ENCODE assay signal across 9 cellular contexts in genomic region chr12:57583008-57583831, GRCh38. TPM values are rescaled to one million over a fixed set of nuclear protein-coding genes. Genes with fewer than 3 reads are reported as not detected.
DNase-seq lines count a peak whose midpoint lies in the region; ATAC-seq and TF ChIP-seq lines count a peak whose summit lies in the region.
"Had no signal": no experiment of that assay in that cellular context is flagged by ENCODE, and none has a peak within 500 bp of the region (broad histone marks: within the 10 kb centered on the region; RNA-seq: fewer than 3 reads in every experiment).

No MANE protein-coding gene starts in this region.

- ATAC-seq in GM19463 (IDR thresholded peaks at IDR 0.05; ENCODE audit: unreplicated experiment) (peak; percentile 98), HG03521 (IDR thresholded peaks at IDR 0.05; ENCODE audit: unreplicated experiment) (peak; percentile 94), lung (ENCODE audit: insufficient read depth, low FRiP score) (peak; percentile 88)

- H3K27ac Mint-ChIP-seq in Caco-2 (ENCODE audit: unreplicated experiment), result no peak overlapping the region
- no peak overlapping the region for H3K27ac Mint-ChIP-seq in activated CD4-positive, alpha-beta T cell treated with anti-CD3 and anti-CD28 coated beads, Interleukin-2, amount 10 ng/mL, durations not matched to agents 7 days and 5 days
- H3K27ac Mint-ChIP-seq: activated naive CD8-positive, alpha-beta T cell had no signal

- H3K27me3 ChIP-seq in Caco-2 (replicated peaks; ENCODE audit: control insufficient read depth, insufficient read depth, low read length) (no peaks in the 10 kb centered on the region), lung (ENCODE audit: control insufficient read depth, insufficient read depth) (no peaks in the 10 kb centered on the region)

- CTCF ChIA-PET in Caco-2 (lab: Charles Lee), result interaction anchor here (0.6 to 2.3 kb wide), 26 partner anchors 8 to 358 kb away, joined by 3 to 20 read pairs (median 4); partner anchors contain the start of genes ARHGEF25, ATP23, B4GALNT1 and OS9
- CTCF ChIA-PET in activated CD4-positive, alpha-beta T cell treated with anti-CD3 and anti-CD28 coated beads, Interleukin-2, amount 10 ng/mL, durations not matched to agents 7 days and 5 days (lab: Charles Lee), result interaction anchor here (0.6 to 4.7 kb wide), 34 partner anchors 8 to 234 kb away, joined by 3 to 32 read pairs (median 4); partner anchors contain the start of genes ARHGEF25, B4GALNT1, CDK4 and DCTN2

- H3K36me3 Mint-ChIP-seq in Caco-2 (ENCODE audit: insufficient read depth, unreplicated experiment), result no peaks in the 10 kb centered on the region
- H3K36me3 Mint-ChIP-seq in activated CD4-positive, alpha-beta T cell treated with anti-CD3 and anti-CD28 coated beads, Interleukin-2, amount 10 ng/mL, durations not matched to agents 7 days and 5 days (ENCODE audit: low read depth), result no peaks in the 10 kb centered on the region
- H3K36me3 Mint-ChIP-seq: activated naive CD8-positive, alpha-beta T cell had no signal

- no peak overlapping the region for H3K4me3 Mint-ChIP-seq in Caco-2 (ENCODE audit: unreplicated experiment)
- H3K4me3 Mint-ChIP-seq in activated CD4-positive, alpha-beta T cell treated with anti-CD3 and anti-CD28 coated beads, Interleukin-2, amount 10 ng/mL, durations not matched to agents 7 days and 5 days, result no peak overlapping the region
- H3K4me3 Mint-ChIP-seq: activated naive CD8-positive, alpha-beta T cell had no signal

- H3K4me1 Mint-ChIP-seq in Caco-2 (ENCODE audit: low read depth, unreplicated experiment), result peaks cover 16% of the 10 kb centered on the region
- H3K4me1 Mint-ChIP-seq in activated CD4-positive, alpha-beta T cell treated with anti-CD3 and anti-CD28 coated beads, Interleukin-2, amount 10 ng/mL, durations not matched to agents 7 days and 5 days, result peaks cover 6% of the 10 kb centered on the region

- H3K4me1 ChIP-seq in Caco-2 (peaks cover 13% of the 10 kb centered on the region), lung (ENCODE audit: control insufficient read depth in 2 of 2, insufficient read depth in 2 of 2, low read length in 2 of 2) (no peaks in the 10 kb centered on the region)

- H3K27me3 Mint-ChIP-seq in Caco-2 (ENCODE audit: insufficient read depth, unreplicated experiment), result peaks cover 4% of the 10 kb centered on the region
- peaks cover 1% of the 10 kb centered on the region for H3K27me3 Mint-ChIP-seq in activated CD4-positive, alpha-beta T cell treated with anti-CD3 and anti-CD28 coated beads, Interleukin-2, amount 10 ng/mL, durations not matched to agents 7 days and 5 days

- POLR2A ChIA-PET in Caco-2 (lab: Charles Lee), result interaction anchor here (0.6 kb wide), 1 partner anchor 1489 kb away, joined by 5 read pairs; no protein-coding TSS in a partner anchor
- POLR2A ChIA-PET in activated CD4-positive, alpha-beta T cell treated with anti-CD3 and anti-CD28 coated beads, Interleukin-2, amount 10 ng/mL, durations not matched to agents 7 days and 5 days (lab: Charles Lee), result interaction anchor here (0.6 kb wide), 1 partner anchor 158 kb away, joined by 4 read pairs; no protein-coding TSS in a partner anchor

- TF ChIP-seq CTCF in Caco-2 (IDR thresholded peaks at IDR 0.05; ENCODE audit: insufficient read depth in 1 of 2, low read depth in 1 of 2, low read length in 1 of 2, severe bottlenecking in 1 of 2, unreplicated experiment in 1 of 2) (peak; percentile 94 to 96), lung (IDR thresholded peaks at IDR 0.05; ENCODE audit: control extremely low read depth, extremely low read depth) (peak; percentile 97)

- H3K27ac ChIP-seq in lung (ENCODE audit: low read depth in 1 of 2, low read length in 1 of 2), result no peak overlapping the region

- DNase-seq in Caco-2, result peak; percentile 80 to 83
- DNase-seq in NCI-H69 (lab: John Stamatoyannopoulos, UW), result peak; percentile 91
- peak; percentile 83 for DNase-seq in activated CD4-positive, alpha-beta T cell treated with anti-CD3 and anti-CD28 coated beads, Interleukin-2, amount 10 ng/mL, durations not matched to agents 7 days and 5 days
- peak; percentile 89 for DNase-seq in dermis blood vessel endothelial cell
- peak; percentile 72 for DNase-seq in lung (ENCODE audit: low spot score)
- peak; percentile 42 for DNase-seq in stimulated activated CD8-positive, alpha-beta memory T cell treated with anti-CD3 and anti-CD28 coated beads, Interleukin-15, amount 100 ng/mL, for 1 hour (ENCODE audit: low read depth)

- H3K4me3 ChIP-seq in Caco-2 (ENCODE audit: low read depth, low read length) (no peak overlapping the region), lung (no peak overlapping the region)

- 47 to 54% methylated on average over 13 of the region's 13 CpGs for WGBS in lung, 2 donors

- H3K36me3 ChIP-seq in Caco-2 (ENCODE audit: control insufficient read depth, insufficient read depth, low read length) (no peaks in the 10 kb centered on the region), lung (ENCODE audit: control insufficient read depth in 2 of 2, insufficient read depth in 2 of 2, low read length in 2 of 2) (no peaks in the 10 kb centered on the region)

- H3K9me3 Mint-ChIP-seq in Caco-2 (ENCODE audit: unreplicated experiment), result no peaks in the 10 kb centered on the region
- H3K9me3 Mint-ChIP-seq in activated CD4-positive, alpha-beta T cell treated with anti-CD3 and anti-CD28 coated beads, Interleukin-2, amount 10 ng/mL, durations not matched to agents 7 days and 5 days, result no peaks in the 10 kb centered on the region

- BruUV-seq in Caco-2 (replicated peaks; lab: Mats Ljungman, UMichigan), result no TSS peak

- intact Hi-C loops in Caco-2 (cut with micrococcal nuclease; ENCODE audit: unreplicated experiment), result loop anchor here (1.0 to 5.0 kb wide), 4 partner anchors 8 to 153 kb away; partner anchors contain the start of genes OS9 and PIP4K2C

- H3K9me3 ChIP-seq in Caco-2 (no peaks in the 10 kb centered on the region), lung (ENCODE audit: control insufficient read depth in 2 of 2, insufficient read depth in 1 of 2, low read length in 1 of 2) (no peaks in the 10 kb centered on the region)

RNA-seq across cellular contexts. Expression of gene PIP4K2C, which starts 7.8 kb away (rescaled TPM):
- total RNA-seq in Caco-2 (2022) (42.0 and 48.0 TPM in 2 replicates), dermis blood vessel endothelial cell (10.2 and 15.4 TPM in 2 replicates), lung (10 to 100 TPM; 19.3 to 42.2 TPM)
- total RNA-seq in activated CD4-positive, alpha-beta T cell treated with anti-CD3 and anti-CD28 coated beads, Interleukin-2, amount 10 ng/mL, durations not matched to agents 7 days and 5 days, result 10 to 100 TPM; 17.9 to 20.4 TPM
- polyA plus RNA-seq in lung, result 10 to 100 TPM; 13.7 to 22.3 TPM

RNA-seq across cellular contexts. Expression of gene DTX3, which starts 21.4 kb away (rescaled TPM):
- total RNA-seq in Caco-2 (2022) (17.4 and 20.4 TPM in 2 replicates), dermis blood vessel endothelial cell (1.9 and 2.4 TPM in 2 replicates), lung (10 to 100 TPM; 26.6 to 40.1 TPM)
- 10 to 100 TPM; 15.5 to 16.5 TPM for total RNA-seq in activated CD4-positive, alpha-beta T cell treated with anti-CD3 and anti-CD28 coated beads, Interleukin-2, amount 10 ng/mL, durations not matched to agents 7 days and 5 days
- polyA plus RNA-seq in lung, result 10 to 100 TPM; 13.9 to 23.2 TPM

RNA-seq across cellular contexts. Expression of gene ARHGEF25, which starts 28.0 kb away (rescaled TPM):
- total RNA-seq in Caco-2 (2022), result 5.2 and 5.5 TPM in 2 replicates
- under 1 TPM; 0.25 to 0.42 TPM for total RNA-seq in activated CD4-positive, alpha-beta T cell treated with anti-CD3 and anti-CD28 coated beads, Interleukin-2, amount 10 ng/mL, durations not matched to agents 7 days and 5 days
- 0.68 and 0.74 TPM in 2 replicates for total RNA-seq in dermis blood vessel endothelial cell
- 10 to 100 TPM; 12.3 to 23.0 TPM for total RNA-seq in lung
- polyA plus RNA-seq in lung, result 10 to 100 TPM in 1 of 2 donors, 1 to 10 TPM in 1; 7.8 to 10.4 TPM

RNA-seq across cellular contexts. Expression of gene KIF5A, which starts 33.4 kb away (rescaled TPM):
- 0.05 TPM in 1 of 2 replicates, not detected in the other for total RNA-seq in Caco-2 (2022)
- total RNA-seq in activated CD4-positive, alpha-beta T cell treated with anti-CD3 and anti-CD28 coated beads, Interleukin-2, amount 10 ng/mL, durations not matched to agents 7 days and 5 days, result under 1 TPM; 0.64 to 0.89 TPM
- total RNA-seq in dermis blood vessel endothelial cell, result 0.09 and 0.17 TPM in 2 replicates
- total RNA-seq in lung, result under 1 TPM; 0.21 to 0.34 TPM
- polyA plus RNA-seq in lung, result under 1 TPM; 0.05 to 0.06 TPM

RNA-seq across cellular contexts. Expression of gene DCTN2, which starts 36.2 kb away (rescaled TPM):
- total RNA-seq in Caco-2 (2022) (89.4 and 94.4 TPM in 2 replicates), dermis blood vessel endothelial cell (109 and 113 TPM in 2 replicates), lung (10 to 100 TPM; 78.3 to 90.1 TPM)
- 10 to 100 TPM; 79.3 to 80.5 TPM for total RNA-seq in activated CD4-positive, alpha-beta T cell treated with anti-CD3 and anti-CD28 coated beads, Interleukin-2, amount 10 ng/mL, durations not matched to agents 7 days and 5 days
- 100 to 1,000 TPM in 1 of 2 donors, 10 to 100 TPM in 1; 60.0 to 110 TPM for polyA plus RNA-seq in lung
